Comparison of ENCODE assay signal across 26 cellular contexts in the genomic region with DNA sequence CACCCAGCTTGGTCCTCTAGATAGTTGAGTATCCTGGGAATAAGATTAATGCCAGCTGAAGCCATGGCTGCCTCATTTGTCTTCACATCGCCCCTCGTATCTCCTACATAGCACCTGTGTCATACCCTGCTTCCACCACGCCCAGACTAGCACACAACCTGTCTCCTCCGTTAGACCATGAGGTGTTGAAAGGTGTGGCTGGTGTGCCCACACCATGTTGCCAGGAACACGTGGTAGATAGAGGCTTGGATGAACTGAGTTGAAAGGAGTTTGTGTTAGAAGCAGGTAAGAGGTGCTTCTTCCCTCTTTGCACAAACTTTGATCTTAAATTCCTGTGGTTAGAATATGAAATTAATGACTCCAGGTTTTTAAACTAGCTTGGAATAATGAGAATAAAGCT. TPM values are rescaled to one million over a fixed set of nuclear protein-coding genes. Genes with fewer than 3 reads are reported as not detected.
DNase-seq lines count a peak whose midpoint lies in the region; ATAC-seq and TF ChIP-seq lines count a peak whose summit lies in the region.
"Had no signal": no experiment of that assay in that cellular context is flagged by ENCODE, and none has a peak within 500 bp of the region (broad histone marks: within the 10 kb centered on the region; RNA-seq: fewer than 3 reads in every experiment).

No MANE protein-coding gene starts in this region.

- no peak overlapping the region for H2AFZ ChIP-seq in OCI-LY3 (ENCODE audit: low read depth, low read length)

- WGBS in gastroesophageal sphincter (ENCODE audit: low coverage in 1 of 2), 2 donors: 71 to 92% methylated on average over 2 to 3 of the region's 5 CpGs

- peak; percentile 38 for DNase-seq in activated naive CD4-positive, alpha-beta T cell treated with anti-CD3 and anti-CD28 coated beads for 36 hours
- no peak for DNase-seq in activated naive CD4-positive, alpha-beta T cell treated with Interleukin-2 at 50 U/mL for 16 hours
- no peak for DNase-seq in activated naive CD8-positive, alpha-beta T cell treated with anti-CD3 and anti-CD28 coated beads for 36 hours
- DNase-seq in thoracic aorta (ENCODE audit: low spot score): no peak
- DNase-seq in cerebellum (ENCODE audit: low spot score): no peak
- DNase-seq: activated CD4-positive, CD25-positive, alpha-beta regulatory T cell treated with anti-CD3 and anti-CD28 coated beads, Interleukin-2, amount 50 U/mL, for 72 hours; activated CD8-positive, alpha-beta memory T cell treated with anti-CD3 and anti-CD28 coated beads, Interleukin-2, amount 50 U/mL, for 4 hours; activated gamma-delta T cell; Calu3; DMS79 treated with DMSO at 0.1 percent for 48 hours; effector memory CD4-positive, alpha-beta T cell; erythroblast; HCEC 1CT; midbrain; natural killer cell; NCI-H2029 treated with DMSO at 0.1 percent for 48 hours; NCI-H526; ovary; trophoblast cell had no signal

- no peaks in the 10 kb centered on the region for H4K20me1 ChIP-seq in OCI-LY3 (ENCODE audit: insufficient read depth, low read length)
- H4K20me1 ChIP-seq: BLaER1 treated with 17β-estradiol and CSF1 and Interleukin-3, amounts not matched to agents 10 nM and 100 nM had no signal

- peak overlapping the region; percentile 94 for H3K27ac Mint-ChIP-seq in activated naive CD4-positive, alpha-beta T cell treated with anti-CD3 and anti-CD28 coated beads for 36 hours
- H3K27ac Mint-ChIP-seq in activated naive CD8-positive, alpha-beta T cell treated with anti-CD3 and anti-CD28 coated beads for 36 hours: peak overlapping the region; percentile 18
- H3K27ac Mint-ChIP-seq: natural killer cell had no signal

- intact Hi-C loops in activated naive CD4-positive, alpha-beta T cell treated with anti-CD3 and anti-CD28 coated beads for 36 hours (cut with micrococcal nuclease): no loop called here

- H3K4me2 ChIP-seq in OCI-LY3 (ENCODE audit: low read length): peak overlapping the region; percentile 5
- H3K4me2 ChIP-seq: BLaER1 treated with 17β-estradiol and CSF1 and Interleukin-3, amounts not matched to agents 10 nM and 100 nM had no signal

- H3K27ac ChIP-seq in OCI-LY3 (ENCODE audit: low read length) (no peak overlapping the region), thoracic aorta (peak overlapping the region; percentile 60 to 74), gastroesophageal sphincter (no peak overlapping the region)
- H3K27ac ChIP-seq: BLaER1 treated with 17β-estradiol and CSF1 and Interleukin-3, amounts not matched to agents 10 nM and 100 nM; coronary artery; ovary; SJCRH30; skin epidermis had no signal

- no peaks in the 10 kb centered on the region for H3K27me3 ChIP-seq in OCI-LY3 (ENCODE audit: low read depth, low read length)
- H3K27me3 ChIP-seq in thoracic aorta (replicated peaks; ENCODE audit: insufficient read depth): no peaks in the 10 kb centered on the region
- no peaks in the 10 kb centered on the region for H3K27me3 ChIP-seq in gastroesophageal sphincter
- H3K27me3 ChIP-seq: BLaER1 treated with 17β-estradiol and CSF1 and Interleukin-3, amounts not matched to agents 10 nM and 100 nM; ovary; SJCRH30 had no signal

- no peaks in the 10 kb centered on the region for H3K9me3 Mint-ChIP-seq in activated naive CD4-positive, alpha-beta T cell treated with anti-CD3 and anti-CD28 coated beads for 36 hours
- H3K9me3 Mint-ChIP-seq in activated naive CD8-positive, alpha-beta T cell treated with anti-CD3 and anti-CD28 coated beads for 36 hours: no peaks in the 10 kb centered on the region
- H3K9me3 Mint-ChIP-seq: natural killer cell had no signal

- H3K36me3 Mint-ChIP-seq in activated naive CD4-positive, alpha-beta T cell treated with anti-CD3 and anti-CD28 coated beads for 36 hours (ENCODE audit: low read depth): peaks cover 3% of the 10 kb centered on the region
- H3K36me3 Mint-ChIP-seq in activated naive CD8-positive, alpha-beta T cell treated with anti-CD3 and anti-CD28 coated beads for 36 hours: no peaks in the 10 kb centered on the region
- H3K36me3 Mint-ChIP-seq: natural killer cell had no signal

- no peak for TF ChIP-seq POLR2A in gastroesophageal sphincter (IDR thresholded peaks at IDR 0.05)

- H3K4me1 ChIP-seq in OCI-LY3 (ENCODE audit: low read length) (peaks cover 55% of the 10 kb centered on the region), thoracic aorta (ENCODE audit: control insufficient read depth in 1 of 2, low read depth in 2 of 2) (peaks cover 31 to 68% of the 10 kb centered on the region in 2 donors), gastroesophageal sphincter (peaks cover 0 to 23% (median 6%) of the 10 kb centered on the region in 3 donors)

- H3K27me3 Mint-ChIP-seq in activated naive CD4-positive, alpha-beta T cell treated with anti-CD3 and anti-CD28 coated beads for 36 hours (ENCODE audit: low read depth): no peaks in the 10 kb centered on the region
- H3K27me3 Mint-ChIP-seq in activated naive CD8-positive, alpha-beta T cell treated with anti-CD3 and anti-CD28 coated beads for 36 hours: no peaks in the 10 kb centered on the region

- H3K9me3 ChIP-seq in OCI-LY3 (ENCODE audit: insufficient read depth, low read length): no peaks in the 10 kb centered on the region
- H3K9me3 ChIP-seq in thoracic aorta: no peaks in the 10 kb centered on the region
- no peaks in the 10 kb centered on the region for H3K9me3 ChIP-seq in gastroesophageal sphincter
- H3K9me3 ChIP-seq: BLaER1 treated with 17β-estradiol and CSF1 and Interleukin-3, amounts not matched to agents 10 nM and 100 nM; ovary; SJCRH30 had no signal

- no peaks in the 10 kb centered on the region for H3K79me2 ChIP-seq in OCI-LY3 (ENCODE audit: low read length)

- H3K4me3 ChIP-seq in OCI-LY3 (ENCODE audit: low read length) (no peak overlapping the region), thoracic aorta (no peak overlapping the region), gastroesophageal sphincter (no peak overlapping the region)
- H3K4me3 ChIP-seq: BLaER1 treated with 17β-estradiol and CSF1 and Interleukin-3, amounts not matched to agents 10 nM and 100 nM; coronary artery; K562; ovary; SJCRH30; skin epidermis had no signal

- H3K36me3 ChIP-seq in OCI-LY3 (replicated peaks; ENCODE audit: low read depth, low read length): no peaks in the 10 kb centered on the region
- no peaks in the 10 kb centered on the region for H3K36me3 ChIP-seq in thoracic aorta
- no peaks in the 10 kb centered on the region for H3K36me3 ChIP-seq in gastroesophageal sphincter
- H3K36me3 ChIP-seq: BLaER1 treated with 17β-estradiol and CSF1 and Interleukin-3, amounts not matched to agents 10 nM and 100 nM; ovary; SJCRH30 had no signal

- peaks cover 95% of the 10 kb centered on the region for H3K4me1 Mint-ChIP-seq in activated naive CD4-positive, alpha-beta T cell treated with anti-CD3 and anti-CD28 coated beads for 36 hours (ENCODE audit: low read depth)
- H3K4me1 Mint-ChIP-seq in activated naive CD8-positive, alpha-beta T cell treated with anti-CD3 and anti-CD28 coated beads for 36 hours: peaks cover 88% of the 10 kb centered on the region

- CTCF ChIA-PET in activated naive CD4-positive, alpha-beta T cell treated with anti-CD3 and anti-CD28 coated beads for 36 hours (lab: Charles Lee): interaction anchor here (0.7 to 5.5 kb wide), 3 partner anchors 11 to 39 kb away, joined by 3 to 38 read pairs (median 4); partner anchors contain the start of gene RGCC

- ATAC-seq in thoracic aorta (ENCODE audit: insufficient number of reproducible peaks, low FRiP score, low read depth) (no peak), gastroesophageal sphincter (no peak)
- ATAC-seq: K562, natural killer cell had no signal

- no peak overlapping the region for H3K4me3 Mint-ChIP-seq in activated naive CD4-positive, alpha-beta T cell treated with anti-CD3 and anti-CD28 coated beads for 36 hours
- no peak overlapping the region for H3K4me3 Mint-ChIP-seq in activated naive CD8-positive, alpha-beta T cell treated with anti-CD3 and anti-CD28 coated beads for 36 hours
- H3K4me3 Mint-ChIP-seq: natural killer cell had no signal

- H3K9ac ChIP-seq in OCI-LY3 (ENCODE audit: low read length): no peak overlapping the region
- H3K9ac ChIP-seq: BLaER1 treated with 17β-estradiol and CSF1 and Interleukin-3, amounts not matched to agents 10 nM and 100 nM had no signal

- no peak for TF ChIP-seq EP300 in gastroesophageal sphincter (IDR thresholded peaks at IDR 0.05)

- TF ChIP-seq CTCF in OCI-LY3 (IDR thresholded peaks at IDR 0.05; ENCODE audit: low read depth, low read length) (no peak), thoracic aorta (IDR thresholded peaks at IDR 0.05) (no peak), gastroesophageal sphincter (IDR thresholded peaks at IDR 0.05) (no peak)

RNA-seq across cellular contexts. Expression of gene RGCC, which starts 40.1 kb away (rescaled TPM):
- total RNA-seq in activated naive CD4-positive, alpha-beta T cell treated with anti-CD3 and anti-CD28 coated beads for 36 hours: 10 to 100 TPM; 75.0 to 77.8 TPM
- total RNA-seq in activated naive CD8-positive, alpha-beta T cell treated with anti-CD3 and anti-CD28 coated beads for 36 hours: 100 to 1,000 TPM; 111 to 117 TPM
- total RNA-seq in thoracic aorta (100 to 1,000 TPM in 1 of 2 donors, 10 to 100 TPM in 1; 93.3 to 134 TPM), cerebellum (20.1 TPM), gastroesophageal sphincter (10 to 100 TPM; 40.5 to 97.6 (median 59.9) TPM)
- total RNA-seq: SJCRH30 had no signal

Comparison
In these comparisons a context has a peak if more than half of its experiments do, and no peak if none do; other contexts are left out.
1. H3K27ac ChIP-seq: peak in thoracic aorta (2 of 2); none in OCI-LY3 (single experiment) and gastroesophageal sphincter (0 of 4).